1 cellular context compared by ENCODE assay signal in the genomic region with DNA sequence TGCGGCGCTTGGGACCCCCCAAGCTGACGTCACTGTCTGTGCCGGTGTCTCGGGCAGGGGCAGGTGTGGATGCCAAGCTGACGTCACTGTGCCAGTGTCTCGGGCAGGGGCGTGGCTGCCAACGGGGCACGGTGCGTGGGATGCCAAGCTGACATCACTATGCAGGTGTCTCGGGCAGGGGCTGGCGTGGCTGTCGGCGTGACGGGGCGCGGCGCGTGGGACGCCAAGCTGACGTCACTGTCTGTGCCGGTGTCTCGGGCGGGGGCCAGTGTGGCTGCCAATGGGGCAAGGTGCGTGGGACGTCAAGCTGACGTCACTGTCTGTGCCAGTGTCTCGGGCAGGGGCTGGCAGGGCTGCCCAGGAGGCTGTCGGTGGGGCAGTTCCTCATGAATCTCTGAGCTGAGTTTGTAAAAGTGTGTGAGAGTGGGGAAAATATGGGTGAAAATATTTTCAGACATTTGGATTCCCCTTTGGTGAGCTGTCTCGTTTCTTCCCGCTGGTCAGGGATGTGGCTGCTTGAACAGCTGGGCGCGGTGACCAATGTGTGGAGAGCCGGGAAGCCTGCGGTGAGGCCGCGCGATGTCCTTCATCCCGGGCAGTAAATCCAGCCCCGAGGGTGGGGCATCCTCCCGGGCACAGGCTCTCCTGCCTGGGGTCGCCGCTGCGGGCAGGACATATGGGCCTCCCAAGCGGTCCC.
TF ChIP-seq lines count a peak whose summit lies in the region.

No MANE protein-coding gene starts in this region.

TF ChIP-seq in HepG2, 621 proteins besides CTCF, POLR2A, EP300 and RAD21:
- TF ChIP-seq CREM (IDR thresholded peaks at IDR 0.05), result no peak
- TF ChIP-seq CREM (CRISPR knock-in tag; IDR thresholded peaks at IDR 0.05), result no peak
- peak; percentile 75; the same call in 1 of the 2 replicates for TF ChIP-seq HNRNPL (IDR thresholded peaks at IDR 0.05; ENCODE audit: low read depth, low read length)
